Comparison of ENCODE assay signal across 8 cellular contexts in genomic region chr4:13656569-13656988, GRCh38. TPM values are rescaled to one million over a fixed set of nuclear protein-coding genes. Genes with fewer than 3 reads are reported as not detected.
DNase-seq lines count a peak whose midpoint lies in the region; TF ChIP-seq lines count a peak whose summit lies in the region.

No MANE protein-coding gene starts in this region.

- BruUV-seq in Calu3 (replicated peaks; lab: Mats Ljungman, UMichigan): no TSS peak

- H3K4me1 Mint-ChIP-seq in Calu3 (ENCODE audit: low read depth, unreplicated experiment): peaks cover 12% of the 10 kb centered on the region
- H3K4me1 Mint-ChIP-seq in HFFc6 (ENCODE audit: low read depth): peaks cover 39% of the 10 kb centered on the region

- H3K27me3 Mint-ChIP-seq in Calu3 (ENCODE audit: unreplicated experiment) (no peaks in the 10 kb centered on the region), HFFc6 (ENCODE audit: insufficient read depth) (no peaks in the 10 kb centered on the region)

- DNase-seq in Calu3: peak; percentile 45
- peak; percentile 46 for DNase-seq in HFFc6
- peak; percentile 48 for DNase-seq in NCI-H82 (lab: John Stamatoyannopoulos, UW)
- DNase-seq in activated CD8-positive, alpha-beta memory T cell treated with anti-CD3 and anti-CD28 coated beads, Interleukin-2, amount 50 U/mL, for 48 hours: peak; percentile 84
- peak; percentile 62 for DNase-seq in epidermal melanocyte (ENCODE audit: insufficient read length, low spot score)
- peak; percentile 80 for DNase-seq in myocyte (ENCODE audit: low read depth)
- peak; percentile 32 to 47 for DNase-seq in stimulated activated CD8-positive, alpha-beta memory T cell treated with anti-CD3 and anti-CD28 coated beads, Interleukin-4, amount 100 ng/mL, for 4 hours (ENCODE audit: low read depth in 2 of 2, low spot score in 1 of 2)
- no peak for DNase-seq in SHP77 treated with DMSO at 0.1 percent for 48 hours (lab: John Stamatoyannopoulos, UW)

- intact Hi-C loops in Calu3 (cut with micrococcal nuclease; ENCODE audit: unreplicated experiment): loop anchor here (1.0 to 10.0 kb wide), 8 partner anchors 46 to 1508 kb away; partner anchors contain the start of gene CPEB2

- CTCF ChIA-PET in Calu3 (lab: Charles Lee): interaction anchor here (0.7 kb wide), 1 partner anchor 470 kb away, joined by 3 read pairs; no protein-coding TSS in a partner anchor

- H3K9me3 Mint-ChIP-seq in Calu3 (ENCODE audit: low read depth, unreplicated experiment) (peaks cover 3% of the 10 kb centered on the region), HFFc6 (no peaks in the 10 kb centered on the region)

- peak overlapping the region; percentile 86 for H3K27ac Mint-ChIP-seq in Calu3 (ENCODE audit: unreplicated experiment)
- H3K27ac Mint-ChIP-seq in HFFc6: peak overlapping the region; percentile 71

- H3K4me3 Mint-ChIP-seq in Calu3 (ENCODE audit: low read depth, unreplicated experiment) (peak overlapping the region; percentile 39), HFFc6 (peak overlapping the region; percentile 86)

- TF ChIP-seq CTCF in Calu3 (IDR thresholded peaks at IDR 0.05; ENCODE audit: unreplicated experiment) (peak; percentile 68), HFFc6 (IDR thresholded peaks at IDR 0.05) (peak; percentile 95)

- H3K36me3 Mint-ChIP-seq in Calu3 (ENCODE audit: insufficient read depth, unreplicated experiment): peaks cover 8% of the 10 kb centered on the region
- H3K36me3 Mint-ChIP-seq in HFFc6 (ENCODE audit: low read depth): no peaks in the 10 kb centered on the region

RNA-seq across cellular contexts. Expression of gene BOD1L1, which starts 29.1 kb away (rescaled TPM):
- 25.3 and 25.7 TPM in 2 replicates for total RNA-seq in Calu3 (2022)
- total RNA-seq in HFFc6 (2021; fragmentation: NEBNext Ultra II Directional; extraction: Animal tissue kit (Norgen Biotek cat#: 25700)): 10 to 100 TPM; 22.9 to 24.9 (median 24.6) TPM
- total RNA-seq in myocyte: 31.9 and 34.2 TPM in 2 replicates
- polyA plus RNA-seq in myocyte (2012): 10.9 TPM
